In the genomic region with DNA sequence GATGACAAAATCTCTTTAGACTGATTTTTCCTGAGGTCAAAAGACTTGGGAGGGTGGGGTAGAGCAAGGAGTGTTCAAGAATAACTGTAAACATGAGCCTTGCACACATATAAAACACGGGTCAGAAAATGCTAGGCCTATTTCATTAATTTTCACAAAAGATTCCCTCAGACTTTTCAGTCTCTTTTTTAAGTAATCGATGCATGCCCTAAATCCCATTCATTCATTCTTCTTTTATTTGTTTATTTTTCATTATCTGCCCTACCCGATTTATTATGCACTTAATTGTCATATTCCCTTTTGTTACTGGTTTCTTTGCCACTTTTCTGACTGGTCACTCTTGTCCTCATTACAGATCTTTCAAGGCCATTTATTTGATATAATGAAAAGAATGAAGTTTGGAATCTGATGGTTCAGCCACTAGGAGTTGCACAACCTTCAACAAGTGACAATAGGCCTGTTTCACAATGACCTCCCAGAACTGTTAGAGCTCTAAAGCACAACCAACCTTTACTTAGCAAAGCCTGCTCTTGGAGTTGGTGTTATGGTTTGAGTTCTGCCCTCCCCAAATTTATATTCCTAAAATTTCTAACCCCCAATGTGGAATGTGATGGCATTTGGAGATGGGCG, we compare ENCODE assay signal across 1 cellular context.
TF ChIP-seq lines count a peak whose summit lies in the region.

No MANE protein-coding gene starts in this region.

TF ChIP-seq in HepG2, 621 proteins besides CTCF, POLR2A, EP300 and RAD21 (continued from another document):
- TF ChIP-seq ZNF839 (CRISPR knock-in tag; IDR thresholded peaks at IDR 0.05; ENCODE audit: borderline replicate concordance) (no peak), HMG20A (CRISPR knock-in tag; IDR thresholded peaks at IDR 0.05; ENCODE audit: borderline replicate concordance) (peak; percentile 48; the same call in 1 of the 2 replicates), MAFG (CRISPR knock-in tag; IDR thresholded peaks at IDR 0.05) (no peak), ZNF83 (CRISPR knock-in tag; IDR thresholded peaks at IDR 0.05; ENCODE audit: borderline replicate concordance) (no peak), ZBTB34 (CRISPR knock-in tag; IDR thresholded peaks at IDR 0.05) (no peak), SOX13 (IDR thresholded peaks at IDR 0.05) (peak; percentile 91), SOX13 (CRISPR knock-in tag; conservative IDR thresholded peaks at IDR 0.05 in 1 of 2, IDR thresholded peaks at IDR 0.05 in 1 of 2) (peak in 1 of 2 experiments; percentile 93; a peak in 2 of 4 replicates)
